ENCODE assay signal across 19 cellular contexts in genomic region chr13:98890920-98891319, GRCh38.
DNase-seq lines count a peak whose midpoint lies in the region; ATAC-seq and TF ChIP-seq lines count a peak whose summit lies in the region.
"Had no signal": no experiment of that assay in that cellular context is flagged by ENCODE, and none has a peak within 500 bp of the region (broad histone marks: within the 10 kb centered on the region; RNA-seq: fewer than 3 reads in every experiment).

No MANE protein-coding gene starts in this region.

- peaks cover 42% of the 10 kb centered on the region for H3K36me3 Mint-ChIP-seq in MCF 10A (ENCODE audit: insufficient read depth, unreplicated experiment)
- peaks cover 18% of the 10 kb centered on the region for H3K36me3 Mint-ChIP-seq in activated naive CD8-positive, alpha-beta T cell treated with anti-CD3 and anti-CD28 coated beads, Interleukin-2, amount 50 U/mL, for 24 hours (ENCODE audit: low read depth)
- H3K36me3 Mint-ChIP-seq in stimulated activated memory B cell treated with anti-CD40 and anti-IgM and Interleukin-4, amounts not matched to agents 10 μg/mL and 1 μg/mL and 100 μg/mL, for 72 hours = peaks cover 25% of the 10 kb centered on the region

- DNase-seq in MCF 10A (ENCODE audit: unreplicated experiment) = no peak
- no peak for DNase-seq in breast epithelium (ENCODE audit: low spot score in 2 of 2)
- DNase-seq in activated naive CD8-positive, alpha-beta T cell treated with anti-CD3 and anti-CD28 coated beads, Interleukin-2, amount 50 U/mL, for 24 hours = no peak
- DNase-seq in iPS-NIHi7 (ENCODE audit: extremely low spot score) = peak; percentile 49
- DNase-seq in upper lobe of right lung = no peak
- no peak for DNase-seq in left ventricle myocardium inferior
- DNase-seq: activated gamma-delta T cell, Caco-2, DND-41, erythroblast, NCI-H1105, NCI-H2029 treated with DMSO at 0.1 percent for 48 hours, NCI-H345, SHP77 treated with DMSO at 0.1 percent for 48 hours had no signal

- H3K36me3 ChIP-seq in breast epithelium (no peaks in the 10 kb centered on the region), upper lobe of right lung (peaks cover 45% of the 10 kb centered on the region), left ventricle myocardium inferior (peaks cover 52% of the 10 kb centered on the region)
- H3K36me3 ChIP-seq: BLaER1 had no signal

- CTCF ChIA-PET in MCF 10A (lab: Yijun Ruan, JAX) = interaction anchor here (0.8 to 3.4 kb wide), 5 partner anchors 21 to 380 kb away, joined by 3 to 25 read pairs (median 8); no protein-coding TSS in a partner anchor

- TF ChIP-seq POLR2A in breast epithelium (IDR thresholded peaks at IDR 0.05) = no peak

- no peak overlapping the region for H3K4me3 Mint-ChIP-seq in MCF 10A (ENCODE audit: unreplicated experiment)
- H3K4me3 Mint-ChIP-seq in activated naive CD8-positive, alpha-beta T cell treated with anti-CD3 and anti-CD28 coated beads, Interleukin-2, amount 50 U/mL, for 24 hours = no peak overlapping the region
- H3K4me3 Mint-ChIP-seq in stimulated activated memory B cell treated with anti-CD40 and anti-IgM and Interleukin-4, amounts not matched to agents 10 μg/mL and 1 μg/mL and 100 μg/mL, for 72 hours = no peak overlapping the region
- H3K4me3 Mint-ChIP-seq: naive thymus-derived CD4-positive, alpha-beta T cell had no signal

- H3K27ac ChIP-seq in breast epithelium (no peak overlapping the region), upper lobe of right lung (no peak overlapping the region), left ventricle myocardium inferior (replicated peaks) (no peak overlapping the region)
- H3K27ac ChIP-seq: BLaER1, HL-60 had no signal

- peaks cover 19% of the 10 kb centered on the region for H3K4me1 Mint-ChIP-seq in MCF 10A (ENCODE audit: insufficient read depth, unreplicated experiment)
- peaks cover 26% of the 10 kb centered on the region for H3K4me1 Mint-ChIP-seq in activated naive CD8-positive, alpha-beta T cell treated with anti-CD3 and anti-CD28 coated beads, Interleukin-2, amount 50 U/mL, for 24 hours
- H3K4me1 Mint-ChIP-seq in stimulated activated memory B cell treated with anti-CD40 and anti-IgM and Interleukin-4, amounts not matched to agents 10 μg/mL and 1 μg/mL and 100 μg/mL, for 72 hours = peaks cover 8% of the 10 kb centered on the region

- BruUV-seq in MCF 10A (replicated peaks; lab: Mats Ljungman, UMichigan) = no TSS peak

- H3K27me3 Mint-ChIP-seq in MCF 10A (ENCODE audit: insufficient read depth, unreplicated experiment) = no peaks in the 10 kb centered on the region
- H3K27me3 Mint-ChIP-seq in activated naive CD8-positive, alpha-beta T cell treated with anti-CD3 and anti-CD28 coated beads, Interleukin-2, amount 50 U/mL, for 24 hours = no peaks in the 10 kb centered on the region
- H3K27me3 Mint-ChIP-seq in stimulated activated memory B cell treated with anti-CD40 and anti-IgM and Interleukin-4, amounts not matched to agents 10 μg/mL and 1 μg/mL and 100 μg/mL, for 72 hours = no peaks in the 10 kb centered on the region
- H3K27me3 Mint-ChIP-seq: naive thymus-derived CD4-positive, alpha-beta T cell had no signal

- POLR2A ChIA-PET in MCF 10A (lab: Yijun Ruan, JAX) = interaction anchor here (0.7 to 2.0 kb wide), 5 partner anchors 19 to 143 kb away, joined by 3 to 12 read pairs (median 5); no protein-coding TSS in a partner anchor

- H3K9me3 Mint-ChIP-seq in MCF 10A (ENCODE audit: unreplicated experiment) = no peaks in the 10 kb centered on the region
- no peaks in the 10 kb centered on the region for H3K9me3 Mint-ChIP-seq in activated naive CD8-positive, alpha-beta T cell treated with anti-CD3 and anti-CD28 coated beads, Interleukin-2, amount 50 U/mL, for 24 hours
- H3K9me3 Mint-ChIP-seq in stimulated activated memory B cell treated with anti-CD40 and anti-IgM and Interleukin-4, amounts not matched to agents 10 μg/mL and 1 μg/mL and 100 μg/mL, for 72 hours = no peaks in the 10 kb centered on the region
- H3K9me3 Mint-ChIP-seq: naive thymus-derived CD4-positive, alpha-beta T cell had no signal

- TF ChIP-seq CTCF in MCF 10A (IDR thresholded peaks at IDR 0.05; ENCODE audit: unreplicated experiment) = no peak
- TF ChIP-seq CTCF in breast epithelium (IDR thresholded peaks at IDR 0.05) = no peak
- TF ChIP-seq CTCF in upper lobe of right lung (IDR thresholded peaks at IDR 0.05) = no peak
- TF ChIP-seq CTCF in left ventricle myocardium inferior (IDR thresholded peaks at IDR 0.05; ENCODE audit: borderline replicate concordance) = no peak

- no peaks in the 10 kb centered on the region for H3K9me3 ChIP-seq in breast epithelium
- H3K9me3 ChIP-seq in upper lobe of right lung = no peaks in the 10 kb centered on the region
- no peaks in the 10 kb centered on the region for H3K9me3 ChIP-seq in left ventricle myocardium inferior (replicated peaks)
- H3K9me3 ChIP-seq: BLaER1, Caco-2 had no signal

- H3K4me1 ChIP-seq in breast epithelium (no peaks in the 10 kb centered on the region), upper lobe of right lung (peaks cover 5% of the 10 kb centered on the region), left ventricle myocardium inferior (peaks cover 48% of the 10 kb centered on the region)

- intact Hi-C loops in MCF 10A (cut with micrococcal nuclease) (loop anchor here (1.0 to 10.0 kb wide), 5 partner anchors 86 to 374 kb away; partner anchors contain the start of genes DOCK9 and UBAC2), breast epithelium (cut with DNase I; ENCODE audit: low total_unique reads) (no loop called here), upper lobe of right lung (cut with DNase I) (no loop called here), left ventricle myocardium inferior (cut with micrococcal nuclease) (no loop called here)

- ATAC-seq in activated naive CD8-positive, alpha-beta T cell treated with anti-CD3 and anti-CD28 coated beads, Interleukin-2, amount 50 U/mL, for 24 hours = no peak
- ATAC-seq in upper lobe of right lung = peak; percentile 33
- no peak for ATAC-seq in GM18867 (IDR thresholded peaks at IDR 0.05; ENCODE audit: unreplicated experiment)
- ATAC-seq in stimulated activated memory B cell treated with anti-CD40 and anti-IgM and Interleukin-4, amounts not matched to agents 10 μg/mL and 1 μg/mL and 100 μg/mL, for 72 hours = no peak
- ATAC-seq: naive thymus-derived CD4-positive, alpha-beta T cell had no signal

- H3K4me3 ChIP-seq in breast epithelium = no peak overlapping the region
- H3K4me3 ChIP-seq in upper lobe of right lung = no peak overlapping the region
- no peak overlapping the region for H3K4me3 ChIP-seq in left ventricle myocardium inferior
- H3K4me3 ChIP-seq: BLaER1 had no signal

- no peaks in the 10 kb centered on the region for H3K27me3 ChIP-seq in breast epithelium
- no peaks in the 10 kb centered on the region for H3K27me3 ChIP-seq in upper lobe of right lung
- no peaks in the 10 kb centered on the region for H3K27me3 ChIP-seq in left ventricle myocardium inferior (ENCODE audit: low read depth)
- H3K27me3 ChIP-seq: BLaER1 had no signal

- H3K27ac Mint-ChIP-seq in MCF 10A (ENCODE audit: low read depth, unreplicated experiment) = peak overlapping the region; percentile 71
- H3K27ac Mint-ChIP-seq in activated naive CD8-positive, alpha-beta T cell treated with anti-CD3 and anti-CD28 coated beads, Interleukin-2, amount 50 U/mL, for 24 hours = peak overlapping the region; percentile 81
- H3K27ac Mint-ChIP-seq in stimulated activated memory B cell treated with anti-CD40 and anti-IgM and Interleukin-4, amounts not matched to agents 10 μg/mL and 1 μg/mL and 100 μg/mL, for 72 hours = no peak overlapping the region
